In the genomic region with DNA sequence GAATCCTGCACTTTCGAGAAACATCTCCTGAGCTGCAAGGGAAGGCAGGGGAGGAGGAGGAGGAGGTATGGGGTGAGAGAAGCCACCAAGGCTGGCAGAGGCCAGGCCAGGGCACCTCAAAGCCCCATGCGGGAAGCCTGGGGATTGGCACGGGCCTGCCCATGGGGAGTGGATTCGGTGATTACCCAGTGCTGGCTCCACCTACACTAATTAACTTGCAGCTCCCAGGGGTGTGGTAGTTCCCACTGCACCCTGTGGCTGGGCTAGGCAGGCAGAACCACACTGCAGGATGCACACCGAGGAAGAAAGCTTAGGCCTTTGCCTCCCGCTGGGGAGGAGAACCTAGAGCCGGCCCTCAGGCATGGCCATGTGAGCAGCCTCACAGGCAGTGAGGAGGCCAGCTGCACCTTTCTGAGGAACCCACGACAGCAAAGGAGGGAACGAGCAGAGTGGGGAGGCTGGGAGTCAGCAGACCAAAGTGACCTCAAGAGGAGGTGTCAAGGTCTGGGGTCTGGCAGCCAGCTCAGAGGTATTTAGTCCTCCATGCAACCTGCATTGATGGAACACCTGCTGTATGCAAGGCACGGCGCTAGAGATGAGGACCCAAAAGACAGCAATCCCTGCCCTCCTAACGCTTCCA, we compare ENCODE assay signal across 17 cellular contexts. TPM values are rescaled to one million over a fixed set of nuclear protein-coding genes. Genes with fewer than 3 reads are reported as not detected.
DNase-seq lines count a peak whose midpoint lies in the region; ATAC-seq and TF ChIP-seq lines count a peak whose summit lies in the region.
"Had no signal": no experiment of that assay in that cellular context is flagged by ENCODE, and none has a peak within 500 bp of the region (broad histone marks: within the 10 kb centered on the region; RNA-seq: fewer than 3 reads in every experiment).

No MANE protein-coding gene starts in this region.

- ATAC-seq in RWPE2 (ENCODE audit: low read depth) = no peak
- ATAC-seq in aorta (ENCODE audit: low FRiP score) = no peak
- ATAC-seq in GM21825 (IDR thresholded peaks at IDR 0.05; ENCODE audit: unreplicated experiment) = no peak
- no peak for ATAC-seq in GM19467 (IDR thresholded peaks at IDR 0.05; ENCODE audit: unreplicated experiment)

- H3K27ac ChIP-seq in left ventricle myocardium inferior (replicated peaks) (no peak overlapping the region), RWPE2 (ENCODE audit: poor library complexity, severe bottlenecking) (no peak overlapping the region), aorta (ENCODE audit: low read depth in 1 of 2, low read length in 2 of 2) (no peak overlapping the region)
- H3K27ac ChIP-seq: RWPE1 had no signal

- no peaks in the 10 kb centered on the region for H3K36me3 ChIP-seq in left ventricle myocardium inferior
- no peaks in the 10 kb centered on the region for H3K36me3 ChIP-seq in RWPE2 (ENCODE audit: low read depth)
- H3K36me3 ChIP-seq in aorta (ENCODE audit: control insufficient read depth in 1 of 2, insufficient read depth in 2 of 2, low read length in 1 of 2) = no peaks in the 10 kb centered on the region

- 82 to 84% methylated on average over 12 of the region's 12 CpGs for WGBS in aorta, 2 donors

- TF ChIP-seq CTCF in left ventricle myocardium inferior (IDR thresholded peaks at IDR 0.05; ENCODE audit: borderline replicate concordance) (no peak), RWPE2 (IDR thresholded peaks at IDR 0.05; ENCODE audit: poor library complexity, severe bottlenecking) (no peak), nephron progenitor cell (IDR thresholded peaks at IDR 0.05) (no peak)

- H3K4me1 Mint-ChIP-seq in nephron progenitor cell = peaks cover 29% of the 10 kb centered on the region

- H3K4me3 ChIP-seq in left ventricle myocardium inferior (no peak overlapping the region), RWPE2 (ENCODE audit: severe bottlenecking) (no peak overlapping the region), aorta (ENCODE audit: low read length in 2 of 2) (no peak overlapping the region)

- H3K4me3 Mint-ChIP-seq in nephron progenitor cell = no peak overlapping the region

- H3K9me3 ChIP-seq in left ventricle myocardium inferior (replicated peaks) (no peaks in the 10 kb centered on the region), RWPE2 (ENCODE audit: severe bottlenecking) (no peaks in the 10 kb centered on the region), aorta (ENCODE audit: control insufficient read depth, low read length) (no peaks in the 10 kb centered on the region)

- H3K27me3 Mint-ChIP-seq in nephron progenitor cell (ENCODE audit: low read depth, poor library complexity) = peaks cover 9% of the 10 kb centered on the region

- intact Hi-C loops in cardiac septum (cut with DNase I) (no loop called here), left ventricle myocardium inferior (cut with micrococcal nuclease) (no loop called here), aorta (cut with DNase I) (no loop called here)

- H3K27me3 ChIP-seq in left ventricle myocardium inferior (ENCODE audit: low read depth) (peaks cover 28% of the 10 kb centered on the region), RWPE2 (ENCODE audit: insufficient read depth, poor library complexity, severe bottlenecking) (no peaks in the 10 kb centered on the region), aorta (ENCODE audit: control insufficient read depth in 1 of 2, insufficient read depth in 2 of 2, low read length in 1 of 2) (no peaks in the 10 kb centered on the region)

- no peaks in the 10 kb centered on the region for H3K9me3 Mint-ChIP-seq in nephron progenitor cell

- peak overlapping the region; percentile 61 for H3K27ac Mint-ChIP-seq in nephron progenitor cell

- no peaks in the 10 kb centered on the region for H3K4me1 ChIP-seq in left ventricle myocardium inferior
- H3K4me1 ChIP-seq in RWPE2 (ENCODE audit: insufficient read depth, poor library complexity, severe bottlenecking) = no peaks in the 10 kb centered on the region
- H3K4me1 ChIP-seq in aorta (ENCODE audit: control insufficient read depth in 1 of 2, insufficient read depth in 2 of 2, low read length in 2 of 2) = no peaks in the 10 kb centered on the region
- H3K4me1 ChIP-seq: Caco-2 had no signal

- H3K36me3 Mint-ChIP-seq in nephron progenitor cell (ENCODE audit: low read depth) = no peaks in the 10 kb centered on the region

- DNase-seq in cardiac septum (ENCODE audit: low spot score) = peak; percentile 7
- DNase-seq in left ventricle myocardium inferior = no peak
- peak; percentile 33 for DNase-seq in RWPE2 (ENCODE audit: low spot score)
- DNase-seq in nephron progenitor cell = no peak
- peak; percentile 31 to 53 for DNase-seq in aorta
- DNase-seq: HCEC 1CT; IMR-90; Kasumi-1; NCI-H2081; NCI-H526; NK-92 treated with Interleukin-12 subunit alpha and Interleukin-12 subunit beta, amount 100 ng/mL, for 24 hours; OCI-M1 had no signal

RNA-seq across cellular contexts. Expression of gene GRID1, which starts 27.2 kb away (rescaled TPM):
- 3.0 TPM for total RNA-seq in cardiac septum
- total RNA-seq in left ventricle myocardium inferior = 1.6 TPM
- 1 to 10 TPM; 1.1 to 3.8 TPM for total RNA-seq in aorta
- not detected for polyA plus RNA-seq in aorta
- total RNA-seq: A673, IMR-90 had no signal
- polyA plus RNA-seq: IMR-90 had no signal

Comparison
In these comparisons a context has a peak if more than half of its experiments do, and no peak if none do; other contexts are left out.
1. DNase-seq: peak in cardiac septum (single experiment), RWPE2 (single experiment) and aorta (2 of 2); none in left ventricle myocardium inferior (single experiment) and nephron progenitor cell (single experiment).